Comparison of ENCODE assay signal across 22 cellular contexts in genomic region chr17:59798111-59798510, GRCh38.
DNase-seq lines count a peak whose midpoint lies in the region; ATAC-seq and TF ChIP-seq lines count a peak whose summit lies in the region.
"Had no signal": no experiment of that assay in that cellular context is flagged by ENCODE, and none has a peak within 500 bp of the region (broad histone marks: within the 10 kb centered on the region; RNA-seq: fewer than 3 reads in every experiment).

No MANE protein-coding gene starts in this region.

- TF ChIP-seq RAD21 in SK-N-SH (IDR thresholded peaks at IDR 0.05; ENCODE audit: low read length) = no peak

- dilution Hi-C loops in mammary epithelial cell (cut with HindIII; ENCODE audit: low sequenced_read_pairs) = no loop called here

- no peak for DNase-seq in SK-N-SH
- DNase-seq in CD4-positive, alpha-beta T cell = no peak
- no peak for DNase-seq in activated CD4-positive, alpha-beta memory T cell treated with anti-CD3 and anti-CD28 coated beads, Interleukin-2, amount 10 ng/mL, durations not matched to agents 7 days and 5 days
- peak; percentile 87 for DNase-seq in iris pigment epithelial cell (ENCODE audit: low read depth)
- DNase-seq in mammary epithelial cell = no peak
- no peak for DNase-seq in effector memory CD4-positive, alpha-beta T cell
- DNase-seq: activated gamma-delta T cell treated with Interleukin-2 at 50 U/mL for 16 hours; GF-D8; MG63; NCI-H1436; NCI-H2171 treated with DMSO at 0.1 percent for 48 hours; NCI-H526 treated with DMSO at 0.1 percent for 48 hours; occipital lobe; right lobe of liver; Right ventricle myocardium superior; stimulated activated naive B cell treated with anti-CD40 and anti-IgM and Interleukin-4, amounts not matched to agents 10 μg/mL and 1 μg/mL and 100 μg/mL, for 72 hours; transverse colon had no signal

- H3K27me3 ChIP-seq in SK-N-SH (ENCODE audit: insufficient read depth) = no peaks in the 10 kb centered on the region
- no peaks in the 10 kb centered on the region for H3K27me3 ChIP-seq in CD4-positive, alpha-beta T cell (ENCODE audit: control insufficient read depth, insufficient read depth, low read length)
- H3K27me3 ChIP-seq in mammary epithelial cell (ENCODE audit: insufficient read depth, low read length) = no peaks in the 10 kb centered on the region
- no peaks in the 10 kb centered on the region for H3K27me3 ChIP-seq in effector memory CD4-positive, alpha-beta T cell (replicated peaks; ENCODE audit: control insufficient read depth, insufficient read depth, low read length, poor library complexity, severe bottlenecking)
- H3K27me3 ChIP-seq: BLaER1, MG63, right lobe of liver, transverse colon had no signal

- in situ Hi-C loops in mammary epithelial cell (cut with MboI; ENCODE audit: low sequenced_read_pairs in 2 of 2) = no loop called here

- H3K27ac ChIP-seq in SK-N-SH (ENCODE audit: low read depth in 2 of 2, low read length in 1 of 2) = peak overlapping the region; percentile 2 to 94; a peak in 2 of 4 replicates
- H3K27ac ChIP-seq in CD4-positive, alpha-beta T cell (ENCODE audit: low read depth, low read length) = no peak overlapping the region
- no peak overlapping the region for H3K27ac ChIP-seq in mammary epithelial cell (ENCODE audit: insufficient read depth, low read depth, low read length)
- no peak overlapping the region for H3K27ac ChIP-seq in effector memory CD4-positive, alpha-beta T cell (ENCODE audit: insufficient read depth, low read length, poor library complexity, severe bottlenecking)
- H3K27ac ChIP-seq: 22Rv1, BLaER1, right lobe of liver, transverse colon had no signal

- ATAC-seq in SK-N-SH treated with all-trans-retinoic acid at 6 μM for 48 hours (no peak), HG02970 (IDR thresholded peaks at IDR 0.05; ENCODE audit: low FRiP score, unreplicated experiment) (no peak)
- ATAC-seq in CD4-positive, alpha-beta T cell (ENCODE audit: poor library complexity) = no peak
- ATAC-seq: GM12878; right lobe of liver; stimulated activated naive B cell treated with anti-CD40 and anti-IgM and Interleukin-4, amounts not matched to agents 10 μg/mL and 1 μg/mL and 100 μg/mL, for 72 hours had no signal

- POLR2A ChIA-PET in SK-N-SH (lab: Yijun Ruan, JAX) = no interaction called here
- POLR2A ChIA-PET in CD4-positive, alpha-beta T cell (lab: Charles Lee) = interaction anchor here (0.7 kb wide), 1 partner anchor 9 kb away, joined by 3 read pairs; no protein-coding TSS in a partner anchor
- POLR2A ChIA-PET in activated CD4-positive, alpha-beta memory T cell treated with anti-CD3 and anti-CD28 coated beads, Interleukin-2, amount 10 ng/mL, durations not matched to agents 7 days and 5 days (lab: Charles Lee) = interaction anchor here (0.7 to 6.8 kb wide), 12 partner anchors 11 to 95 kb away, joined by 3 to 112 read pairs (median 4); partner anchors contain the start of gene RPS6KB1

- no peaks in the 10 kb centered on the region for H3K9me3 ChIP-seq in SK-N-SH
- no peaks in the 10 kb centered on the region for H3K9me3 ChIP-seq in CD4-positive, alpha-beta T cell (ENCODE audit: control insufficient read depth, low read length)
- H3K9me3 ChIP-seq in mammary epithelial cell (replicated peaks; ENCODE audit: insufficient read depth, low read length) = no peaks in the 10 kb centered on the region
- H3K9me3 ChIP-seq in effector memory CD4-positive, alpha-beta T cell (ENCODE audit: control insufficient read depth, low read length) = no peaks in the 10 kb centered on the region
- H3K9me3 ChIP-seq: BLaER1, MG63, right lobe of liver, transverse colon had no signal

- TF ChIP-seq CTCF in SK-N-SH (IDR thresholded peaks at IDR 0.05) (no peak), mammary epithelial cell (conservative IDR thresholded peaks at IDR 0.05 in 1 of 2, IDR thresholded peaks at IDR 0.05 in 1 of 2; ENCODE audit: extremely low read depth in 1 of 2, insufficient read depth in 1 of 2, low read depth in 1 of 2, low read length in 2 of 2) (no peak)
- TF ChIP-seq CTCF in CD4-positive, alpha-beta T cell (IDR thresholded peaks at IDR 0.05) = no peak

- peaks cover 17% of the 10 kb centered on the region for H3K36me3 Mint-ChIP-seq in CD4-positive, alpha-beta T cell (ENCODE audit: low read depth)
- peaks cover 27% of the 10 kb centered on the region for H3K36me3 Mint-ChIP-seq in activated CD4-positive, alpha-beta memory T cell treated with anti-CD3 and anti-CD28 coated beads, Interleukin-2, amount 10 ng/mL, durations not matched to agents 7 days and 5 days (ENCODE audit: low read depth)

- H3K4me2 ChIP-seq in SK-N-SH (no peak overlapping the region), mammary epithelial cell (ENCODE audit: insufficient read depth, low read depth, low read length) (no peak overlapping the region)
- H3K4me2 ChIP-seq: BLaER1 had no signal

- H3K4me3 ChIP-seq in SK-N-SH (ENCODE audit: low read depth in 2 of 2, low read length in 1 of 2) (no peak overlapping the region), mammary epithelial cell (replicated peaks in 1 of 3; ENCODE audit: insufficient read depth in 1 of 3, low read depth in 2 of 3, low read length in 3 of 3) (no peak overlapping the region)
- H3K4me3 ChIP-seq in effector memory CD4-positive, alpha-beta T cell (ENCODE audit: insufficient read depth, low read depth, low read length, poor library complexity, severe bottlenecking) = no peak overlapping the region
- H3K4me3 ChIP-seq: BLaER1, GM12878, MG63, right lobe of liver, transverse colon had no signal

- CTCF ChIA-PET in SK-N-SH (lab: Yijun Ruan, JAX) (interaction anchor here (1.0 to 1.9 kb wide), 4 partner anchors 9 to 61 kb away, joined by 4 to 6 read pairs (median 4); no protein-coding TSS in a partner anchor), mammary epithelial cell (lab: Charles Lee; ENCODE audit: low non-redundant PET) (no interaction called here)
- CTCF ChIA-PET in CD4-positive, alpha-beta T cell (lab: Charles Lee) = no interaction called here
- CTCF ChIA-PET in activated CD4-positive, alpha-beta memory T cell treated with anti-CD3 and anti-CD28 coated beads, Interleukin-2, amount 10 ng/mL, durations not matched to agents 7 days and 5 days (lab: Charles Lee) = interaction anchor here (1.2 kb wide), 2 partner anchors 10 to 39 kb away, joined by 4 to 5 read pairs; no protein-coding TSS in a partner anchor

- peak overlapping the region; percentile 72 for H3K27ac Mint-ChIP-seq in CD4-positive, alpha-beta T cell
- H3K27ac Mint-ChIP-seq in activated CD4-positive, alpha-beta memory T cell treated with anti-CD3 and anti-CD28 coated beads, Interleukin-2, amount 10 ng/mL, durations not matched to agents 7 days and 5 days = peak overlapping the region; percentile 67
- H3K27ac Mint-ChIP-seq: stimulated activated naive B cell treated with anti-CD40 and anti-IgM and Interleukin-4, amounts not matched to agents 10 μg/mL and 1 μg/mL and 100 μg/mL, for 72 hours had no signal

- H3K9me2 ChIP-seq in SK-N-SH = no peaks in the 10 kb centered on the region

- H3K9me3 Mint-ChIP-seq in CD4-positive, alpha-beta T cell = no peaks in the 10 kb centered on the region
- no peaks in the 10 kb centered on the region for H3K9me3 Mint-ChIP-seq in activated CD4-positive, alpha-beta memory T cell treated with anti-CD3 and anti-CD28 coated beads, Interleukin-2, amount 10 ng/mL, durations not matched to agents 7 days and 5 days
- H3K9me3 Mint-ChIP-seq: stimulated activated naive B cell treated with anti-CD40 and anti-IgM and Interleukin-4, amounts not matched to agents 10 μg/mL and 1 μg/mL and 100 μg/mL, for 72 hours had no signal

- intact Hi-C loops in CD4-positive, alpha-beta T cell (cut with DNase I, micrococcal nuclease) = loop anchor here in 1 of 2 experiments (5.0 kb wide), 1 partner anchor 41 kb away; no protein-coding TSS in a partner anchor
- intact Hi-C loops in mammary epithelial cell (cut with micrococcal nuclease) = no loop called here

- peak overlapping the region; percentile 25 for H3K4me3 Mint-ChIP-seq in CD4-positive, alpha-beta T cell
- peak overlapping the region; percentile 29 for H3K4me3 Mint-ChIP-seq in activated CD4-positive, alpha-beta memory T cell treated with anti-CD3 and anti-CD28 coated beads, Interleukin-2, amount 10 ng/mL, durations not matched to agents 7 days and 5 days
- H3K4me3 Mint-ChIP-seq: stimulated activated naive B cell treated with anti-CD40 and anti-IgM and Interleukin-4, amounts not matched to agents 10 μg/mL and 1 μg/mL and 100 μg/mL, for 72 hours had no signal

- H3K36me3 ChIP-seq in SK-N-SH (replicated peaks in 1 of 2; ENCODE audit: control insufficient read depth in 1 of 2, insufficient read depth in 2 of 2, low read length in 1 of 2) (peaks cover 0 to 19% of the 10 kb centered on the region in 2 experiments), mammary epithelial cell (ENCODE audit: insufficient read depth, low read length) (no peaks in the 10 kb centered on the region)
- no peaks in the 10 kb centered on the region for H3K36me3 ChIP-seq in effector memory CD4-positive, alpha-beta T cell (ENCODE audit: control insufficient read depth, insufficient read depth, low read length)
- H3K36me3 ChIP-seq: right lobe of liver had no signal

- no peak overlapping the region for H3K9ac ChIP-seq in SK-N-SH
- H3K9ac ChIP-seq in mammary epithelial cell (ENCODE audit: insufficient read depth, low read length) = no peak overlapping the region
- H3K9ac ChIP-seq: BLaER1 had no signal

- H3K79me2 ChIP-seq in SK-N-SH (ENCODE audit: insufficient read depth) (peaks cover 70% of the 10 kb centered on the region), mammary epithelial cell (ENCODE audit: insufficient read depth, low read length) (no peaks in the 10 kb centered on the region)

- WGBS in SK-N-SH (ENCODE audit: low lambda C conversion rate) = 92% methylated on average over 4 of the region's 4 CpGs
- 97% methylated on average over 4 of the region's 4 CpGs for WGBS in mammary epithelial cell (ENCODE audit: low coverage, missing lambda C conversion rate)

- H4K20me1 ChIP-seq in SK-N-SH (ENCODE audit: insufficient read depth) (no peaks in the 10 kb centered on the region), mammary epithelial cell (ENCODE audit: insufficient read depth, low read length) (no peaks in the 10 kb centered on the region)
- H4K20me1 ChIP-seq: BLaER1 had no signal

- no peak overlapping the region for H2AFZ ChIP-seq in SK-N-SH (ENCODE audit: low read depth)
- no peak overlapping the region for H2AFZ ChIP-seq in mammary epithelial cell (ENCODE audit: low read depth, low read length)

- TF ChIP-seq EP300 in SK-N-SH (IDR thresholded peaks at IDR 0.05; ENCODE audit: borderline replicate concordance in 1 of 2, low read depth in 1 of 2, low read length in 1 of 2) = no peak

- no TSS peak for BruUV-seq in mammary epithelial cell (replicated peaks; lab: Mats Ljungman, UMichigan)

- no peaks in the 10 kb centered on the region for H3K27me3 Mint-ChIP-seq in CD4-positive, alpha-beta T cell
- no peaks in the 10 kb centered on the region for H3K27me3 Mint-ChIP-seq in activated CD4-positive, alpha-beta memory T cell treated with anti-CD3 and anti-CD28 coated beads, Interleukin-2, amount 10 ng/mL, durations not matched to agents 7 days and 5 days
- H3K27me3 Mint-ChIP-seq: stimulated activated naive B cell treated with anti-CD40 and anti-IgM and Interleukin-4, amounts not matched to agents 10 μg/mL and 1 μg/mL and 100 μg/mL, for 72 hours had no signal

- H3K4me1 Mint-ChIP-seq in CD4-positive, alpha-beta T cell (ENCODE audit: low read depth) = peaks cover 5% of the 10 kb centered on the region
- peaks cover 44% of the 10 kb centered on the region for H3K4me1 Mint-ChIP-seq in activated CD4-positive, alpha-beta memory T cell treated with anti-CD3 and anti-CD28 coated beads, Interleukin-2, amount 10 ng/mL, durations not matched to agents 7 days and 5 days

- peaks cover 0 to 15% of the 10 kb centered on the region in 2 experiments; a peak in 1 of 4 replicates for H3K4me1 ChIP-seq in SK-N-SH (ENCODE audit: control insufficient read depth in 1 of 2, insufficient read depth in 2 of 2, low read depth in 1 of 2, low read length in 1 of 2)
- no peaks in the 10 kb centered on the region for H3K4me1 ChIP-seq in mammary epithelial cell (ENCODE audit: insufficient read depth, low read length)
- no peaks in the 10 kb centered on the region for H3K4me1 ChIP-seq in effector memory CD4-positive, alpha-beta T cell (ENCODE audit: control insufficient read depth, insufficient read depth, low read length, poor library complexity, severe bottlenecking)

- peaks cover 49% of the 10 kb centered on the region for H3F3A ChIP-seq in SK-N-SH (replicated peaks; ENCODE audit: insufficient read depth)

Comparison
In these comparisons a context has a peak if more than half of its experiments do, and no peak if none do; other contexts are left out.
1. H3K27ac ChIP-seq: peak in SK-N-SH (2 of 2); none in CD4-positive, alpha-beta T cell (single experiment), mammary epithelial cell (single experiment) and effector memory CD4-positive, alpha-beta T cell (single experiment).
2. CTCF ChIA-PET loops: an anchor here in SK-N-SH (1.0 to 1.9 kb wide) and activated CD4-positive, alpha-beta memory T cell treated with anti-CD3 and anti-CD28 coated beads, Interleukin-2, amount 10 ng/mL, durations not matched to agents 7 days and 5 days (1.2 kb wide); none called in CD4-positive, alpha-beta T cell and mammary epithelial cell.